In the genomic region with DNA sequence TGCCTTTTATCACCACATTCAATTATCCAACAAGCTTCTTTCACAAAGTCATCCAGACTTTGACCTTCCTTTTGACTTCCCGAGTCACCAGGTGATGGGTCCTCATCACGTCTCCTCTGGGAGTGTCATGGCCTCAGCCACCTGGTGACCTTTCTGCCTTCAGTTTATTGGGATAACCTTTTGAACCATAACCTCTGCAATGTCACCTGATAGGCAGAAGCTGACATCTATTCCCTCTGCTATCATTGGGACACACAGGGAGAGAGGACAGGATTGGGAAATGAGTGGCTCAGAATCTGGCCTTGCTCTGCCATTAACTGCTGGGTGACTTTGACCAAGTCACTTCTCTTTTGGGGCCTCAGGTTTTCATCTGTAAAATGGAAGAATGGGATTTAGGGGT, we compare ENCODE assay signal across 19 cellular contexts.
"Had no signal": no experiment of that assay in that cellular context is flagged by ENCODE, and none has a peak within 500 bp of the region (broad histone marks: within the 10 kb centered on the region; RNA-seq: fewer than 3 reads in every experiment).

No MANE protein-coding gene starts in this region.

- H3K36me3 Mint-ChIP-seq: memory B cell; mesothelial cell of epicardium; natural killer cell treated with Interleukin-12 subunit alpha and Interleukin-12 subunit beta and Interleukin-15 and Interleukin-18, amount 100 ng/mL, for 72 hours had no signal

- H3K36me3 ChIP-seq: gastrocnemius medialis, heart right ventricle, left lung, lower lobe of right lung, neural progenitor cell, ovary, transverse colon had no signal

- H3K4me3 ChIP-seq: gastrocnemius medialis, heart right ventricle, left lung, lower lobe of right lung, neural progenitor cell, ovary, transverse colon had no signal

- H3K9me3 ChIP-seq: gastrocnemius medialis, heart right ventricle, left lung, lower lobe of right lung, ovary, transverse colon had no signal

- DNase-seq: cortex of kidney; effector memory CD4-positive, alpha-beta T cell; gastrocnemius medialis; heart right ventricle; hypothalamus; left lung; lower lobe of right lung; nucleus accumbens; ovary; right cardiac atrium; small intestine; stimulated activated CD4-positive, alpha-beta T cell treated with anti-CD3 and anti-CD28 coated beads, Interleukin-12 subunit alpha, Interleukin-12 subunit beta, amount 100 ng/mL, for 4 hours; stimulated activated naive CD4-positive, alpha-beta T cell treated with Interleukin-2 at 50 U/mL for 16 hours; transverse colon had no signal

- H3K4me1 ChIP-seq: gastrocnemius medialis, left lung, neural progenitor cell, transverse colon had no signal

- H3K27me3 Mint-ChIP-seq: memory B cell had no signal

- H3K4me3 Mint-ChIP-seq: memory B cell; mesothelial cell of epicardium; natural killer cell treated with Interleukin-12 subunit alpha and Interleukin-12 subunit beta and Interleukin-15 and Interleukin-18, amount 100 ng/mL, for 72 hours; neural progenitor cell had no signal

- H3K4me1 Mint-ChIP-seq: memory B cell had no signal

- H3K9me3 Mint-ChIP-seq: memory B cell; mesothelial cell of epicardium; natural killer cell treated with Interleukin-12 subunit alpha and Interleukin-12 subunit beta and Interleukin-15 and Interleukin-18, amount 100 ng/mL, for 72 hours had no signal

- ATAC-seq: esophagus mucosa; gastrocnemius medialis; heart right ventricle; left lung; lower lobe of right lung; natural killer cell treated with Interleukin-12 subunit alpha and Interleukin-12 subunit beta and Interleukin-15 and Interleukin-18, amount 100 ng/mL, for 72 hours; right cardiac atrium had no signal

- H3K27me3 ChIP-seq: gastrocnemius medialis, heart right ventricle, left lung, neural progenitor cell, ovary, transverse colon had no signal

- H3K27ac Mint-ChIP-seq: memory B cell; mesothelial cell of epicardium; natural killer cell treated with Interleukin-12 subunit alpha and Interleukin-12 subunit beta and Interleukin-15 and Interleukin-18, amount 100 ng/mL, for 72 hours; neural progenitor cell had no signal

- H3K27ac ChIP-seq: gastrocnemius medialis, left lung, lower lobe of right lung, neural progenitor cell, transverse colon had no signal
